2 cellular contexts compared by ENCODE assay signal in the genomic region with DNA sequence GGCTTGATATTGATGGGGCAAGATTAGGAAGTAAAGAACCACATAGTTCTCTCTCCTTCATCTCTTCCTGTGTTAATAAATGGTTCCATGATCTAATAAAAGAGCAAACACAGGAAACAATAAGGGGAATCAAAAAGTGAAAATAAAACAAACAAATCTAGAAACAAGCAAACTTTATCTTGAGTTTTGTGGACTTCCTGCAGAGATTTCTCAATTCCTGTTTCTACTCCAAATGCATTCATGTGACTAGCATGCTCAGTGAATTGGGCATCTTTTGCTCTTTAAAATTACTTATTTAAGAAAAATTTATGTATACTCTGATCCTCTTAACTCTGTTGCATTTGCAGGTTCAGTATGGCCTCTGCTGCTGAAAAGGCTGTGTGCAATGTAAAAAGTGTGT.
TF ChIP-seq lines count a peak whose summit lies in the region.

No MANE protein-coding gene starts in this region.

TF ChIP-seq in GM12878, 131 proteins besides CTCF, POLR2A, EP300 and RAD21:
- TF ChIP-seq ETV6 (conservative IDR thresholded peaks at IDR 0.05 in 1 of 2, IDR thresholded peaks at IDR 0.05 in 1 of 2; ENCODE audit: borderline replicate concordance in 1 of 2, low read depth in 1 of 2): peak in 1 of 2 experiments; percentile 26; a peak in 1 of 4 replicates
- no peak for TF ChIP-seq FOS (IDR thresholded peaks at IDR 0.05; ENCODE audit: borderline replicate concordance, extremely low read depth, insufficient read length)
- peak; percentile 41; the same call in 1 of the 2 replicates for TF ChIP-seq ZBTB40 (IDR thresholded peaks at IDR 0.05; ENCODE audit: borderline replicate concordance)
- 0 out of 2 replicates have a peak, but pooled peaks have one; percentile 30 for TF ChIP-seq GABPA (IDR thresholded peaks at IDR 0.05; ENCODE audit: low read depth)
- peak; percentile 80 for TF ChIP-seq SPI1 (IDR thresholded peaks at IDR 0.05; ENCODE audit: borderline replicate concordance, insufficient read depth, low read depth, low read length)
- 0 out of 2 replicates have a peak, but pooled peaks have one; percentile 30 for TF ChIP-seq NFIC (IDR thresholded peaks at IDR 0.05; ENCODE audit: low read depth, low read length)
- no peak for TF ChIP-seq ZNF274 (IDR thresholded peaks at IDR 0.05; ENCODE audit: insufficient read depth, insufficient read length)

TF ChIP-seq in HepG2, 621 proteins besides CTCF, POLR2A, EP300 and RAD21:
- TF ChIP-seq DDIT3 (CRISPR knock-in tag; IDR thresholded peaks at IDR 0.05): no peak
- TF ChIP-seq SP5 (CRISPR knock-in tag; IDR thresholded peaks at IDR 0.05; ENCODE audit: borderline replicate concordance, low read depth): no peak
- TF ChIP-seq, protein P1, sequence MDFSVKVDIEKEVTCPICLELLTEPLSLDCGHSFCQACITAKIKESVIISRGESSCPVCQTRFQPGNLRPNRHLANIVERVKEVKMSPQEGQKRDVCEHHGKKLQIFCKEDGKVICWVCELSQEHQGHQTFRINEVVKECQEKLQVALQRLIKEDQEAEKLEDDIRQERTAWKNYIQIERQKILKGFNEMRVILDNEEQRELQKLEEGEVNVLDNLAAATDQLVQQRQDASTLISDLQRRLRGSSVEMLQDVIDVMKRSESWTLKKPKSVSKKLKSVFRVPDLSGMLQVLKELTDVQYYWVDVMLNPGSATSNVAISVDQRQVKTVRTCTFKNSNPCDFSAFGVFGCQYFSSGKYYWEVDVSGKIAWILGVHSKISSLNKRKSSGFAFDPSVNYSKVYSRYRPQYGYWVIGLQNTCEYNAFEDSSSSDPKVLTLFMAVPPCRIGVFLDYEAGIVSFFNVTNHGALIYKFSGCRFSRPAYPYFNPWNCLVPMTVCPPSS (IDR thresholded peaks at IDR 0.05): no peak
- no peak for TF ChIP-seq REPIN1 (CRISPR knock-in tag; IDR thresholded peaks at IDR 0.05; ENCODE audit: borderline replicate concordance, low read depth)
- TF ChIP-seq MLXIP (CRISPR knock-in tag; IDR thresholded peaks at IDR 0.05; ENCODE audit: borderline replicate concordance): no peak
- TF ChIP-seq JUND (CRISPR knock-in tag; IDR thresholded peaks at IDR 0.05): no peak
- TF ChIP-seq NBN (conservative IDR thresholded peaks at IDR 0.05): no peak
- TF ChIP-seq, protein P2, sequence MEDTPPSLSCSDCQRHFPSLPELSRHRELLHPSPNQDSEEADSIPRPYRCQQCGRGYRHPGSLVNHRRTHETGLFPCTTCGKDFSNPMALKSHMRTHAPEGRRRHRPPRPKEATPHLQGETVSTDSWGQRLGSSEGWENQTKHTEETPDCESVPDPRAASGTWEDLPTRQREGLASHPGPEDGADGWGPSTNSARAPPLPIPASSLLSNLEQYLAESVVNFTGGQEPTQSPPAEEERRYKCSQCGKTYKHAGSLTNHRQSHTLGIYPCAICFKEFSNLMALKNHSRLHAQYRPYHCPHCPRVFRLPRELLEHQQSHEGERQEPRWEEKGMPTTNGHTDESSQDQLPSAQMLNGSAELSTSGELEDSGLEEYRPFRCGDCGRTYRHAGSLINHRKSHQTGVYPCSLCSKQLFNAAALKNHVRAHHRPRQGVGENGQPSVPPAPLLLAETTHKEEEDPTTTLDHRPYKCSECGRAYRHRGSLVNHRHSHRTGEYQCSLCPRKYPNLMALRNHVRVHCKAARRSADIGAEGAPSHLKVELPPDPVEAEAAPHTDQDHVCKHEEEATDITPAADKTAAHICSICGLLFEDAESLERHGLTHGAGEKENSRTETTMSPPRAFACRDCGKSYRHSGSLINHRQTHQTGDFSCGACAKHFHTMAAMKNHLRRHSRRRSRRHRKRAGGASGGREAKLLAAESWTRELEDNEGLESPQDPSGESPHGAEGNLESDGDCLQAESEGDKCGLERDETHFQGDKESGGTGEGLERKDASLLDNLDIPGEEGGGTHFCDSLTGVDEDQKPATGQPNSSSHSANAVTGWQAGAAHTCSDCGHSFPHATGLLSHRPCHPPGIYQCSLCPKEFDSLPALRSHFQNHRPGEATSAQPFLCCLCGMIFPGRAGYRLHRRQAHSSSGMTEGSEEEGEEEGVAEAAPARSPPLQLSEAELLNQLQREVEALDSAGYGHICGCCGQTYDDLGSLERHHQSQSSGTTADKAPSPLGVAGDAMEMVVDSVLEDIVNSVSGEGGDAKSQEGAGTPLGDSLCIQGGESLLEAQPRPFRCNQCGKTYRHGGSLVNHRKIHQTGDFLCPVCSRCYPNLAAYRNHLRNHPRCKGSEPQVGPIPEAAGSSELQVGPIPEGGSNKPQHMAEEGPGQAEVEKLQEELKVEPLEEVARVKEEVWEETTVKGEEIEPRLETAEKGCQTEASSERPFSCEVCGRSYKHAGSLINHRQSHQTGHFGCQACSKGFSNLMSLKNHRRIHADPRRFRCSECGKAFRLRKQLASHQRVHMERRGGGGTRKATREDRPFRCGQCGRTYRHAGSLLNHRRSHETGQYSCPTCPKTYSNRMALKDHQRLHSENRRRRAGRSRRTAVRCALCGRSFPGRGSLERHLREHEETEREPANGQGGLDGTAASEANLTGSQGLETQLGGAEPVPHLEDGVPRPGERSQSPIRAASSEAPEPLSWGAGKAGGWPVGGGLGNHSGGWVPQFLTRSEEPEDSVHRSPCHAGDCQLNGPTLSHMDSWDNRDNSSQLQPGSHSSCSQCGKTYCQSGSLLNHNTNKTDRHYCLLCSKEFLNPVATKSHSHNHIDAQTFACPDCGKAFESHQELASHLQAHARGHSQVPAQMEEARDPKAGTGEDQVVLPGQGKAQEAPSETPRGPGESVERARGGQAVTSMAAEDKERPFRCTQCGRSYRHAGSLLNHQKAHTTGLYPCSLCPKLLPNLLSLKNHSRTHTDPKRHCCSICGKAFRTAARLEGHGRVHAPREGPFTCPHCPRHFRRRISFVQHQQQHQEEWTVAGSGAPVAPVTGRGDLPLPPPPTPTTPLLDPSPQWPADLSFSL (CRISPR knock-in tag; IDR thresholded peaks at IDR 0.05): no peak
- TF ChIP-seq GTF2F1 (IDR thresholded peaks at IDR 0.05; ENCODE audit: low read length): no peak
- no peak for TF ChIP-seq EED (CRISPR knock-in tag; IDR thresholded peaks at IDR 0.05)
- TF ChIP-seq HINFP (CRISPR knock-in tag; IDR thresholded peaks at IDR 0.05; ENCODE audit: low read depth): no peak
- no peak for TF ChIP-seq KDM5A (IDR thresholded peaks at IDR 0.05; ENCODE audit: borderline replicate concordance, low read length)
- TF ChIP-seq TRIM24 (CRISPR knock-in tag; IDR thresholded peaks at IDR 0.05): no peak
- TF ChIP-seq RBM22 (optimal IDR thresholded peaks at IDR 0.05; ENCODE audit: low read length): no peak
- TF ChIP-seq ZNF232 (CRISPR knock-in tag; IDR thresholded peaks at IDR 0.05; ENCODE audit: borderline replicate concordance): no peak
- TF ChIP-seq ZNF451 (CRISPR knock-in tag; IDR thresholded peaks at IDR 0.05): no peak
- no peak for TF ChIP-seq SIX4 (CRISPR knock-in tag; IDR thresholded peaks at IDR 0.05)
- TF ChIP-seq GTF3A (CRISPR knock-in tag; conservative IDR thresholded peaks at IDR 0.05): no peak
